Comparison of ENCODE assay signal across 10 cellular contexts in genomic region chr5:14286574-14287399, GRCh38.
DNase-seq lines count a peak whose midpoint lies in the region; ATAC-seq lines count a peak whose summit lies in the region.
"Had no signal": no experiment of that assay in that cellular context is flagged by ENCODE, and none has a peak within 500 bp of the region (broad histone marks: within the 10 kb centered on the region; RNA-seq: fewer than 3 reads in every experiment).

No MANE protein-coding gene starts in this region.

- ATAC-seq in GM18909 (IDR thresholded peaks at IDR 0.05; ENCODE audit: poor library complexity, unreplicated experiment) (peak; percentile 91), HG02623 (IDR thresholded peaks at IDR 0.05; ENCODE audit: unreplicated experiment) (peak; percentile 79), HG03575 (IDR thresholded peaks at IDR 0.05; ENCODE audit: extremely low read depth, insufficient number of reproducible peaks, low FRiP score, unreplicated experiment) (peak; percentile 69), naive B cell (ENCODE audit: low read depth in 2 of 2) (peak; percentile 98)

- H3K4me3 Mint-ChIP-seq in naive B cell, result peak overlapping the region; percentile 11 to 87 (median 62)

- H3K4me1 Mint-ChIP-seq in naive B cell, result peaks cover 37 to 40% (median 38%) of the 10 kb centered on the region in 3 donors

- DNase-seq in naive B cell (peak; percentile 81), activated gamma-delta T cell (lab: John Stamatoyannopoulos, UW) (no peak), middle frontal gyrus (ENCODE audit: extremely low spot score, low spot score) (no peak)
- DNase-seq in stimulated activated CD4-positive, alpha-beta T cell treated with anti-CD3 and anti-CD28 coated beads, Interleukin-4, amount 100 ng/mL, for 4 hours, result no peak
- no peak for DNase-seq in activated CD4-positive, CD25-positive, alpha-beta regulatory T cell treated with anti-CD3 and anti-CD28 coated beads, Interleukin-2, amount 50 U/mL, for 72 hours
- DNase-seq: stimulated activated CD4-positive, alpha-beta T cell treated with anti-CD3 and anti-CD28 coated beads, Interleukin-4, amount 100 ng/mL, for 24 hours; SW 1271 had no signal

- no peaks in the 10 kb centered on the region for H3K9me3 Mint-ChIP-seq in naive B cell

- H3K27ac Mint-ChIP-seq in naive B cell, result peak overlapping the region in 5 of 6 donors; percentile 34 to 91 (median 54)

- no peaks in the 10 kb centered on the region for H3K27me3 Mint-ChIP-seq in naive B cell

- peaks cover 24 to 27% of the 10 kb centered on the region in 2 donors for H3K36me3 Mint-ChIP-seq in naive B cell
